ENCODE assay signal across 24 cellular contexts in genomic region chr5:54037205-54037604, GRCh38.
"Had no signal": no experiment of that assay in that cellular context is flagged by ENCODE, and none has a peak within 500 bp of the region (broad histone marks: within the 10 kb centered on the region; RNA-seq: fewer than 3 reads in every experiment).

No MANE protein-coding gene starts in this region.

- H3K27ac ChIP-seq: colonic mucosa, esophagus squamous epithelium, gastrocnemius medialis, heart right ventricle, left lung, lower lobe of right lung had no signal

- ATAC-seq: effector memory CD8-positive, alpha-beta T cell; gastrocnemius medialis; heart right ventricle; left cardiac atrium; left lung; left ventricle myocardium superior; lower lobe of right lung; mucosa of descending colon; naive thymus-derived CD8-positive, alpha-beta T cell had no signal

- H3K4me1 ChIP-seq: colonic mucosa, esophagus squamous epithelium, gastrocnemius medialis, left lung, lower lobe of right lung had no signal

- H3K36me3 ChIP-seq: colonic mucosa, esophagus squamous epithelium, gastrocnemius medialis, heart right ventricle, left lung, lower lobe of right lung had no signal

- H3K4me3 ChIP-seq: colonic mucosa, esophagus squamous epithelium, gastrocnemius medialis, heart right ventricle, left lung, lower lobe of right lung, mucosa of descending colon had no signal

- H3K9me3 ChIP-seq: colonic mucosa, esophagus squamous epithelium, gastrocnemius medialis, heart right ventricle, left lung, lower lobe of right lung, mucosa of descending colon had no signal

- DNase-seq: colonic mucosa; cortex of kidney; effector CD8-positive, alpha-beta T cell; effector memory CD8-positive, alpha-beta T cell; endodermal cell; esophagus squamous epithelium; foreskin fibroblast; foreskin melanocyte; gastrocnemius medialis; glutamatergic neuron; head of caudate nucleus; heart right ventricle; hippocampal formation; immature natural killer cell; left cardiac atrium; left lung; left ventricle myocardium superior; lower lobe of right lung; mesenchymal stem cell; mucosa of descending colon; naive B cell; naive thymus-derived CD8-positive, alpha-beta T cell had no signal

- FAIRE-seq: endothelial cell of umbilical vein, keratinocyte had no signal

- H3K27me3 ChIP-seq: colonic mucosa, esophagus squamous epithelium, gastrocnemius medialis, heart right ventricle, left lung had no signal
